8 cellular contexts compared by ENCODE assay signal in the genomic region with DNA sequence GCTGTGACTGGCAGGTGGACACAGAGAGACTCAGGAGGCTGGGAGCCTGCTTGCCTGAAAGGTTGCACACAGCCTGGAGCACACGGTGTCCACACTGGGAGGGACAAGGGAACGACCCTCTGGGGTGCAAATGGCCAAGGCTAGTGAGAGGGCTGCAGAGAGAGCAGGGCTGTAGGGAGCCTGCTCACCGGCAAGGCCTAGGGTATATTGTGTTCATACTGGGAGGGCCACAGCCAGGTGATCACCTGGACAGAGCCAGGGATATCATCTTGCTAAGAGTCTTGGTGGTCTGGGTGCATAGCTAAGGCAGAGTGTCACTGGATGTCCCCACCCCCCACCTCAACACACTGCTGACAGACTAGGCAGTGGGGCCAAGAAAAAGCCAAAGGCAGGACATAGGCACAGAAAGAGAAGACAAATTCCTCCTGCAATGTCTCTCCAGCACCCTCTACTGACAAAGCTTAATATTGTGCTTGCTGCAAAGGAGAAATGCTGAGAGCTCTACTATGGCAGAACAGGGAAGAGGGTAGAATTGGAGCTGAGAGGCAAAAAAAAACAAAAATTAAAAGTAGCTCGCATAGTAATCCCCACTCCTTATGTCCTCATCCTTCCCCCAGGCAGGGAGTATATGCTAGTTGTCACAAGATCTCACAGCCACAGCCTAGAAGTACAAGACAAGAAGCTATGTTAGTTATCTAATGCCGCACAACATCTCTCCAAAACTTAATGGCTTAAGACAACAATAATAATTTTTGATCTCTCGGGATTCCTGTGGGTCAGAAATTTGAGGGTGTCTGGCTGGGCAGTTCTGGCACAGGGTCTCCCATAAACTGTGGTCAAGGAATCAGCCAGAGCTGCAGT. TPM values are rescaled to one million over a fixed set of nuclear protein-coding genes. Genes with fewer than 3 reads are reported as not detected.
DNase-seq lines count a peak whose midpoint lies in the region; ATAC-seq, FAIRE-seq and TF ChIP-seq lines count a peak whose summit lies in the region.

No MANE protein-coding gene starts in this region.

- FAIRE-seq in HepG2 (lab: Jason Lieb, UNC), result peak; percentile 91

- H3K4me1 Mint-ChIP-seq in CD14-positive monocyte, result peaks cover 61% of the 10 kb centered on the region

- H3K4me3 ChIP-seq in Panc1 (ENCODE audit: low read depth in 2 of 2, low read length in 2 of 2) (no peak overlapping the region), colonic mucosa (no peak overlapping the region), HepG2 (replicated peaks in 1 of 3; ENCODE audit: insufficient read depth in 1 of 3, low read depth in 2 of 3, low read length in 3 of 3) (no peak overlapping the region), tibial nerve (no peak overlapping the region)

- H3K4me3 Mint-ChIP-seq in CD14-positive monocyte, result no peak overlapping the region

- peak; percentile 83 for TF ChIP-seq CTCF in CD14-positive monocyte (IDR thresholded peaks at IDR 0.05)
- peak; percentile 96 for TF ChIP-seq CTCF in Panc1 (IDR thresholded peaks at IDR 0.05)
- TF ChIP-seq CTCF in colonic mucosa (IDR thresholded peaks at IDR 0.05), result peak; percentile 73
- peak; percentile 90 for TF ChIP-seq CTCF in HepG2 (CRISPR knock-in tag; IDR thresholded peaks at IDR 0.05)
- peak; percentile 68 to 83 (median 74) for TF ChIP-seq CTCF in tibial nerve (IDR thresholded peaks at IDR 0.05)

- WGBS in HepG2 (ENCODE audit: low lambda C conversion rate), result 50% methylated on average over 4 of the region's 6 CpGs
- WGBS in tibial nerve, 2 donors, result 51 to 54% methylated on average over 6 of the region's 6 CpGs

- H3K79me2 ChIP-seq in HepG2 (ENCODE audit: insufficient read depth, low read length), result no peaks in the 10 kb centered on the region

- TF ChIP-seq EP300 in HepG2 (IDR thresholded peaks at IDR 0.05; ENCODE audit: low read depth in 2 of 2, low read length in 2 of 2), result no peak
- TF ChIP-seq EP300 in HepG2 (CRISPR knock-in tag; IDR thresholded peaks at IDR 0.05; ENCODE audit: borderline replicate concordance), result no peak
- TF ChIP-seq EP300 in tibial nerve (IDR thresholded peaks at IDR 0.05), result no peak

- H3K36me3 ChIP-seq in Panc1 (ENCODE audit: control insufficient read depth, insufficient read depth, low read length) (no peaks in the 10 kb centered on the region), colonic mucosa (no peaks in the 10 kb centered on the region), HepG2 (replicated peaks in 1 of 2; ENCODE audit: control insufficient read depth in 1 of 2, insufficient read depth in 2 of 2, low read length in 2 of 2) (peaks cover 9 to 16% of the 10 kb centered on the region in 2 experiments; a peak in 3 of 5 replicates), tibial nerve (no peaks in the 10 kb centered on the region)

- H4K20me1 ChIP-seq in HepG2 (ENCODE audit: insufficient read depth, low read length), result no peaks in the 10 kb centered on the region; the same call in 1 of the 2 replicates

- H3K27ac Mint-ChIP-seq in CD14-positive monocyte, result peak overlapping the region in 4 of 7 donors; percentile 64 to 75 (median 64)

- H3K9me3 ChIP-seq in Panc1 (ENCODE audit: control insufficient read depth, insufficient read depth, low read depth, low read length), result no peaks in the 10 kb centered on the region
- no peaks in the 10 kb centered on the region for H3K9me3 ChIP-seq in colonic mucosa
- H3K9me3 ChIP-seq in HepG2 (ENCODE audit: low read length), result no peaks in the 10 kb centered on the region
- H3K9me3 ChIP-seq in tibial nerve, result no peaks in the 10 kb centered on the region

- no peak overlapping the region for H2AFZ ChIP-seq in HepG2 (ENCODE audit: low read length)

- intact Hi-C loops in CD14-positive monocyte (cut with micrococcal nuclease), result loop anchor here (5.0 to 10.0 kb wide), 3 partner anchors 41 to 182 kb away; a partner anchor contains a TSS
- intact Hi-C loops in Panc1 (cut with micrococcal nuclease; ENCODE audit: unreplicated experiment), result loop anchor here (1.0 kb wide), 1 partner anchor 179 kb away; no protein-coding TSS in a partner anchor
- intact Hi-C loops in colonic mucosa (cut with DNase I), result loop anchor here (2.0 kb wide), 1 partner anchor 184 kb away; no protein-coding TSS in a partner anchor
- intact Hi-C loops in HepG2 (cut with micrococcal nuclease; ENCODE audit: unreplicated experiment), result loop anchor here (1.0 kb wide), 2 partner anchors 150 to 184 kb away; no protein-coding TSS in a partner anchor

- TF ChIP-seq RAD21 in HepG2 (CRISPR knock-in tag; IDR thresholded peaks at IDR 0.05), result peak; percentile 71

- H3K27me3 Mint-ChIP-seq in CD14-positive monocyte (ENCODE audit: low read depth in 3 of 3), result peaks cover 0 to 2% (median 0%) of the 10 kb centered on the region in 3 donors

- no peaks in the 10 kb centered on the region for H3K9me3 Mint-ChIP-seq in CD14-positive monocyte

- CTCF ChIA-PET in Panc1 (lab: Charles Lee), result interaction anchor here (0.6 to 1.8 kb wide), 10 partner anchors 11 to 302 kb away, joined by 3 to 39 read pairs (median 6); no protein-coding TSS in a partner anchor
- CTCF ChIA-PET in HepG2 (lab: Yijun Ruan, JAX; ENCODE audit: low intra/inter-chr PET ratio, low total read pairs), result interaction anchor here (0.6 to 4.4 kb wide), 4 partner anchors 150 to 239 kb away, joined by 3 to 26 read pairs (median 10); no protein-coding TSS in a partner anchor

- H3K4me1 ChIP-seq in Panc1 (ENCODE audit: control insufficient read depth, insufficient read depth, low read length) (no peaks in the 10 kb centered on the region), colonic mucosa (no peaks in the 10 kb centered on the region), HepG2 (ENCODE audit: insufficient read depth, low read length) (peaks cover 15% of the 10 kb centered on the region), tibial nerve (peaks cover 0 to 11% (median 0%) of the 10 kb centered on the region in 4 donors)

- no peak overlapping the region for H3K4me2 ChIP-seq in HepG2 (ENCODE audit: low read depth, low read length)

- DNase-seq in CD14-positive monocyte (ENCODE audit: low spot score) (no peak), Kasumi-1 (lab: John Stamatoyannopoulos, UW) (peak; percentile 81 to 84), Panc1 (ENCODE audit: low read depth, low spot score) (peak; percentile 54), colonic mucosa (peak; percentile 57), HepG2 (ENCODE audit: low spot score) (peak; percentile 56), tibial nerve (ENCODE audit: low spot score in 2 of 2) (peak in 1 of 2 donors; percentile 81), NCI-H446 treated with DMSO at 0.1 percent for 48 hours (lab: John Stamatoyannopoulos, UW) (no peak)

- POLR2A ChIA-PET in Panc1 (lab: Charles Lee) (no interaction called here), HepG2 (lab: Yijun Ruan, JAX) (interaction anchor here (0.9 to 1.4 kb wide), 7 partner anchors 35 to 302 kb away, joined by 3 to 7 read pairs (median 4); no protein-coding TSS in a partner anchor)

- H3K9ac ChIP-seq in colonic mucosa (ENCODE audit: low read depth in 2 of 2, low read length in 2 of 2) (no peak overlapping the region), HepG2 (ENCODE audit: insufficient read depth, low read depth, low read length) (no peak overlapping the region)

- in situ Hi-C loops in Panc1 (cut with HindIII; ENCODE audit: low pct_unique_long_range_greater_than_20kb, low sequenced_read_pairs), result no loop called here
- in situ Hi-C loops in HepG2 (cut with HindIII; ENCODE audit: extremely low pct_ligation_motif_present, low pct_unique_long_range_greater_than_20kb), result loop anchor here (10.0 kb wide), 1 partner anchor 152 kb away; a partner anchor contains a TSS

- TF ChIP-seq POLR2A in HepG2 (IDR thresholded peaks at IDR 0.05; ENCODE audit: insufficient read depth in 1 of 2, low read depth in 2 of 2, low read length in 2 of 2) (no peak), tibial nerve (IDR thresholded peaks at IDR 0.05) (no peak)

- BruUV-seq in Panc1 (replicated peaks; lab: Mats Ljungman, UMichigan), result no TSS peak
- BruUV-seq in HepG2 (replicated peaks; lab: Mats Ljungman, UMichigan), result no TSS peak

- peaks cover 61 to 79% of the 10 kb centered on the region in 2 donors for H3K36me3 Mint-ChIP-seq in CD14-positive monocyte

- H3K27ac ChIP-seq in Panc1 (ENCODE audit: low read length) (no peak overlapping the region), colonic mucosa (no peak overlapping the region), HepG2 (ENCODE audit: extremely low read length, insufficient read depth, low read length) (no peak overlapping the region), tibial nerve (no peak overlapping the region)

- H3K27me3 ChIP-seq in Panc1 (ENCODE audit: control insufficient read depth, insufficient read depth, low read length) (peaks cover 9% of the 10 kb centered on the region; the same call in 1 of the 2 replicates), colonic mucosa (no peaks in the 10 kb centered on the region), HepG2 (ENCODE audit: control insufficient read depth in 1 of 2, insufficient read depth in 2 of 2, low read length in 2 of 2) (no peaks in the 10 kb centered on the region), tibial nerve (peaks cover 0 to 4% of the 10 kb centered on the region in 2 donors)

- ATAC-seq in GM18517 (IDR thresholded peaks at IDR 0.05; ENCODE audit: unreplicated experiment) (peak; percentile 55), Panc1 (peak; percentile 92), HepG2 (peak; percentile 93)

RNA-seq across cellular contexts. Expression of a gene that starts 40.0 kb away (rescaled TPM):
- polyA plus RNA-seq in CD14-positive monocyte (1,000 to 10,000 TPM; 1,108 to 1,111 TPM), HepG2 (2011; rRNA removed) (265 and 294 TPM in 2 replicates)
- total RNA-seq in Panc1 (2021; ENCODE audit: unreplicated experiment) (1.1 TPM), colonic mucosa (10 to 100 TPM in 1 of 2 donors, 1 to 10 TPM in 1; 4.9 to 17.0 TPM), HepG2 (2016; rRNA removed; fragmentation: Illumina TruSeq; extraction: Trizol) (30.7 and 59.2 TPM in 2 replicates), tibial nerve (10 to 100 TPM in 2 of 4 donors, 1 to 10 TPM in 2; 3.1 to 17.5 (median 11.5) TPM)
- polyA plus RNA-seq in Panc1 (2012; ENCODE audit: insufficient read length), result not detected
- 4.3 and 6.2 TPM in 2 replicates for total RNA-seq in HepG2 (2016; cell fraction: cytosol; rRNA removed; fragmentation: Illumina TruSeq; extraction: Trizol; ENCODE audit: low read depth)
- total RNA-seq in HepG2 (2016; cell fraction: insoluble cytoplasmic fraction; rRNA removed; fragmentation: Illumina TruSeq; extraction: Trizol), result 31.2 and 60.0 TPM in 2 replicates
- total RNA-seq in HepG2 (2016; cell fraction: membrane; rRNA removed; fragmentation: Illumina TruSeq; extraction: Trizol), result 7.0 and 7.3 TPM in 2 replicates
- total RNA-seq in HepG2 (2016; cell fraction: nucleus; rRNA removed; fragmentation: Illumina TruSeq; extraction: Trizol), result 49.3 and 53.0 TPM in 2 replicates
- 146 and 189 TPM in 2 replicates for polyA plus RNA-seq in HepG2 (2011; cell fraction: cytosol; rRNA removed)
- polyA plus RNA-seq in HepG2 (2011; cell fraction: nucleus; rRNA removed), result 43.3 and 47.4 TPM in 2 replicates
- 82.4 and 104 TPM in 2 replicates for polyA plus RNA-seq in HepG2 (2012)
- polyA plus RNA-seq in HepG2 (2016; cell fraction: cytosol; fragmentation: Illumina TruSeq; extraction: Trizol; ENCODE audit: low read depth), result 4.6 and 4.9 TPM in 2 replicates
- 25.0 and 26.5 TPM in 2 replicates for polyA plus RNA-seq in HepG2 (2016; cell fraction: insoluble cytoplasmic fraction; fragmentation: Illumina TruSeq; extraction: Trizol; ENCODE audit: low read depth)
- 4.6 and 5.3 TPM in 2 replicates for polyA plus RNA-seq in HepG2 (2016; cell fraction: membrane; fragmentation: Illumina TruSeq; extraction: Trizol; ENCODE audit: low read depth)
- polyA plus RNA-seq in HepG2 (2016; cell fraction: nucleus; fragmentation: Illumina TruSeq; extraction: Trizol; ENCODE audit: insufficient read depth, low read depth), result 57.7 and 58.9 TPM in 2 replicates
- 27.4 and 324 TPM in 2 replicates for polyA minus RNA-seq in HepG2 (2011; rRNA and poly(A)+ RNA removed; ENCODE audit: low replicate concordance)
- 112 and 141 TPM in 2 replicates for polyA minus RNA-seq in HepG2 (2011; cell fraction: cytosol; rRNA and poly(A)+ RNA removed)
- 56.5 and 70.9 TPM in 2 replicates for polyA minus RNA-seq in HepG2 (2011; cell fraction: nucleus; rRNA and poly(A)+ RNA removed)

Comparison
In these comparisons a context has a peak if more than half of its experiments do, and no peak if none do; other contexts are left out.
1. DNase-seq: peak in Kasumi-1 (2 of 2), Panc1 (single experiment), colonic mucosa (single experiment) and HepG2 (single experiment); none in CD14-positive monocyte (single experiment) and NCI-H446 treated with DMSO at 0.1 percent for 48 hours (single experiment).
2. Peak in every context shown above with its lines, with median percentiles within 50 percentile points of each other: CTCF ChIP-seq and ATAC-seq.